In the genomic region with DNA sequence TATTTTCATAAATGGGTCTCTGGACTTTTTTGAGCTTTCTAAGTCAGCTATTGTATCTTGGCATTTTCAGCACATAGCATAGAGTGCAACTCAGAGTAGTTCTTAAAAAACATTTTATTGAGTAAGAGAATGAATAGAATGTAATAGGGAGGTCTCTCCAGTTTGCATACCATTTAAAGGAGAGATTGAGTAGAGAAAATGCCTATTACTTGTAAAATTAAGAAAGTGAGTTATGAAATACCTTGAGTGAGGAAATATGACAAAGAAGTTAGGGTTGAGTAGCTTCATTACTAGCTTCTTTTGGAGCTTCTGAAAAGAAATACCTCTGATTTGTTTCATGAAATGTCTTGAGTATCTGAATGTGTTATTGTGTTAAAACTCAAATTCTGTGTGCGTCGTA, we compare ENCODE assay signal across 26 cellular contexts.
"Had no signal": no experiment of that assay in that cellular context is flagged by ENCODE, and none has a peak within 500 bp of the region (broad histone marks: within the 10 kb centered on the region; RNA-seq: fewer than 3 reads in every experiment).

No MANE protein-coding gene starts in this region.

- H3K27me3 Mint-ChIP-seq: naive B cell; natural killer cell treated with Interleukin-12 subunit alpha and Interleukin-12 subunit beta and Interleukin-15 and Interleukin-18, amount 100 ng/mL, for 72 hours had no signal

- ATAC-seq: gastrocnemius medialis; left lobe of liver; mucosa of descending colon; natural killer cell treated with Interleukin-12 subunit alpha and Interleukin-12 subunit beta and Interleukin-15 and Interleukin-18, amount 100 ng/mL, for 72 hours; stimulated activated effector memory CD8-positive, alpha-beta T cell treated with anti-CD3 and anti-CD28 coated beads, Interleukin-12 subunit alpha, Interleukin-12 subunit beta, amount 100 ng/mL, for 72 hours had no signal

- H3K9ac ChIP-seq: parathyroid adenoma had no signal

- H3K4me3 ChIP-seq: esophagus squamous epithelium, gastrocnemius medialis, mucosa of descending colon, prostate gland, right atrium auricular region, smooth muscle cell, stomach, thyroid gland, vagina had no signal

- H3K27me3 ChIP-seq: esophagus squamous epithelium, gastrocnemius medialis, neutrophil, right atrium auricular region, thyroid gland, vagina had no signal

- H3K4me1 ChIP-seq: esophagus squamous epithelium, gastrocnemius medialis, parathyroid adenoma, prostate gland, right atrium auricular region, stomach, thyroid gland, vagina had no signal

- H3K9me3 ChIP-seq: gastrocnemius medialis, neutrophil, prostate gland, thyroid gland, vagina had no signal

- H3K36me3 Mint-ChIP-seq: mesothelial cell of epicardium; stimulated activated effector memory CD8-positive, alpha-beta T cell treated with anti-CD3 and anti-CD28 coated beads, Interleukin-12 subunit alpha, Interleukin-12 subunit beta, amount 100 ng/mL, for 72 hours had no signal

- H3K36me3 ChIP-seq: esophagus squamous epithelium, gastrocnemius medialis, neutrophil, prostate gland, right atrium auricular region, stomach, thyroid gland, vagina had no signal

- H3K27ac Mint-ChIP-seq: mesothelial cell of epicardium; naive B cell; natural killer cell treated with Interleukin-12 subunit alpha and Interleukin-12 subunit beta and Interleukin-15 and Interleukin-18, amount 100 ng/mL, for 72 hours; stimulated activated effector memory CD8-positive, alpha-beta T cell treated with anti-CD3 and anti-CD28 coated beads, Interleukin-12 subunit alpha, Interleukin-12 subunit beta, amount 100 ng/mL, for 72 hours had no signal

- H3K4me1 Mint-ChIP-seq: mesothelial cell of epicardium; naive B cell; neural crest cell; stimulated activated effector memory CD8-positive, alpha-beta T cell treated with anti-CD3 and anti-CD28 coated beads, Interleukin-12 subunit alpha, Interleukin-12 subunit beta, amount 100 ng/mL, for 72 hours had no signal

- DNase-seq: effector CD8-positive, alpha-beta T cell; erythroblast; esophagus squamous epithelium; gastrocnemius medialis; head of caudate nucleus; kidney; mesenchymal stem cell; mucosa of descending colon; naive B cell; stimulated activated CD4-positive, alpha-beta T cell treated with anti-CD3 and anti-CD28 coated beads, Interleukin-12 subunit alpha, Interleukin-12 subunit beta, amount 100 ng/mL, for 4 hours; stimulated activated CD4-positive, alpha-beta T cell treated with anti-CD3 and anti-CD28 coated beads, Interleukin-1b, Interleukin-23, amount 100 ng/mL, for 48 hours; stimulated activated CD4-positive, alpha-beta T cell treated with anti-CD3 and anti-CD28 coated beads, Interleukin-4, amount 100 ng/mL, for 24 hours; stimulated activated naive CD4-positive, alpha-beta T cell treated with Interleukin-2 at 50 U/mL for 16 hours; stomach; thyroid gland had no signal

- H3K4me3 Mint-ChIP-seq: mesothelial cell of epicardium; naive B cell; natural killer cell treated with Interleukin-12 subunit alpha and Interleukin-12 subunit beta and Interleukin-15 and Interleukin-18, amount 100 ng/mL, for 72 hours; neural crest cell; stimulated activated effector memory CD8-positive, alpha-beta T cell treated with anti-CD3 and anti-CD28 coated beads, Interleukin-12 subunit alpha, Interleukin-12 subunit beta, amount 100 ng/mL, for 72 hours had no signal

- H3K27ac ChIP-seq: esophagus squamous epithelium, gastrocnemius medialis, neutrophil, parathyroid adenoma, prostate gland, right atrium auricular region, stomach, thyroid gland, vagina had no signal
